In the genomic region with DNA sequence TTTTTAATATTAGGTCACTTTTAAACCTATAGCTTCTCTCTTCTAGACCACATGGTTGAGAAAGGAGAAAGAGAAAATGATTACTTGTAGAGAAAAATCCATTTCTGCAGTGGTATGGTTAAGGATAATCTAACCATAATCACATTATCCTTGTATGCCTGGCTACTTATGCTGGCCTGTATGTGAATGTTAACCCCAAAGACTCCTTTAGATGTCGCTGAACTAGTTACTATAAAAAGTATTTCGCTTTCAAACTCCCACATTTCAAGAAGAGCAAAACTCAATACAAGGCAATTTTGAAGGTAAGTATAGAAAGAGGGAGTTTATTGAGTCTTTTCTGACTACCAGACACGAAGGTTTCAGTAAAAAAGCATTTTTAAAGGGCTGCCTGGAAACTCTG, we compare ENCODE assay signal across 1 cellular context.
TF ChIP-seq lines count a peak whose summit lies in the region.

No MANE protein-coding gene starts in this region.

TF ChIP-seq in SK-N-SH, 30 proteins besides CTCF, POLR2A, EP300 and RAD21 (continued from another document):
- TF ChIP-seq, protein P1, sequence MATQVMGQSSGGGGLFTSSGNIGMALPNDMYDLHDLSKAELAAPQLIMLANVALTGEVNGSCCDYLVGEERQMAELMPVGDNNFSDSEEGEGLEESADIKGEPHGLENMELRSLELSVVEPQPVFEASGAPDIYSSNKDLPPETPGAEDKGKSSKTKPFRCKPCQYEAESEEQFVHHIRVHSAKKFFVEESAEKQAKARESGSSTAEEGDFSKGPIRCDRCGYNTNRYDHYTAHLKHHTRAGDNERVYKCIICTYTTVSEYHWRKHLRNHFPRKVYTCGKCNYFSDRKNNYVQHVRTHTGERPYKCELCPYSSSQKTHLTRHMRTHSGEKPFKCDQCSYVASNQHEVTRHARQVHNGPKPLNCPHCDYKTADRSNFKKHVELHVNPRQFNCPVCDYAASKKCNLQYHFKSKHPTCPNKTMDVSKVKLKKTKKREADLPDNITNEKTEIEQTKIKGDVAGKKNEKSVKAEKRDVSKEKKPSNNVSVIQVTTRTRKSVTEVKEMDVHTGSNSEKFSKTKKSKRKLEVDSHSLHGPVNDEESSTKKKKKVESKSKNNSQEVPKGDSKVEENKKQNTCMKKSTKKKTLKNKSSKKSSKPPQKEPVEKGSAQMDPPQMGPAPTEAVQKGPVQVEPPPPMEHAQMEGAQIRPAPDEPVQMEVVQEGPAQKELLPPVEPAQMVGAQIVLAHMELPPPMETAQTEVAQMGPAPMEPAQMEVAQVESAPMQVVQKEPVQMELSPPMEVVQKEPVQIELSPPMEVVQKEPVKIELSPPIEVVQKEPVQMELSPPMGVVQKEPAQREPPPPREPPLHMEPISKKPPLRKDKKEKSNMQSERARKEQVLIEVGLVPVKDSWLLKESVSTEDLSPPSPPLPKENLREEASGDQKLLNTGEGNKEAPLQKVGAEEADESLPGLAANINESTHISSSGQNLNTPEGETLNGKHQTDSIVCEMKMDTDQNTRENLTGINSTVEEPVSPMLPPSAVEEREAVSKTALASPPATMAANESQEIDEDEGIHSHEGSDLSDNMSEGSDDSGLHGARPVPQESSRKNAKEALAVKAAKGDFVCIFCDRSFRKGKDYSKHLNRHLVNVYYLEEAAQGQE (IDR thresholded peaks at IDR 0.05; ENCODE audit: low read depth, low read length) = no peak
